Comparison of ENCODE assay signal across 1 cellular context in genomic region chr14:49641697-49642129, GRCh38.
TF ChIP-seq lines count a peak whose summit lies in the region.

No MANE protein-coding gene starts in this region.

TF ChIP-seq in HepG2, 621 proteins besides CTCF, POLR2A, EP300 and RAD21 (continued from another document and continues in another):
- no peak for TF ChIP-seq ARHGAP35 (CRISPR knock-in tag; IDR thresholded peaks at IDR 0.05; ENCODE audit: borderline replicate concordance)
- TF ChIP-seq ZBED4 (CRISPR knock-in tag; IDR thresholded peaks at IDR 0.05; ENCODE audit: borderline replicate concordance) = no peak
- TF ChIP-seq ZC3H4 (CRISPR knock-in tag; IDR thresholded peaks at IDR 0.05; ENCODE audit: borderline replicate concordance) = no peak
- TF ChIP-seq MXI1 (IDR thresholded peaks at IDR 0.05; ENCODE audit: borderline replicate concordance, low read depth, low read length) = peak; percentile 84; the same call in 1 of the 3 replicates
- peak; percentile 36; the same call in 1 of the 2 replicates for TF ChIP-seq YEATS2 (CRISPR knock-in tag; IDR thresholded peaks at IDR 0.05; ENCODE audit: borderline replicate concordance)
- TF ChIP-seq NFKB2 (CRISPR knock-in tag; IDR thresholded peaks at IDR 0.05; ENCODE audit: borderline replicate concordance) = no peak
- peak; percentile 80 for TF ChIP-seq RBM22 (optimal IDR thresholded peaks at IDR 0.05; ENCODE audit: low read length)
- no peak for TF ChIP-seq SNAPC2 (CRISPR knock-in tag; IDR thresholded peaks at IDR 0.05)
- TF ChIP-seq BHLHE40 (IDR thresholded peaks at IDR 0.05; ENCODE audit: low read length) = no peak
- peak; percentile 49; the same call in 1 of the 2 replicates for TF ChIP-seq GATAD1 (CRISPR knock-in tag; IDR thresholded peaks at IDR 0.05)
- 0 out of 2 replicates have a peak, but pooled peaks have one; percentile 76 for TF ChIP-seq ZNF224 (CRISPR knock-in tag; IDR thresholded peaks at IDR 0.05)
- no peak for TF ChIP-seq CBX1 (IDR thresholded peaks at IDR 0.05; ENCODE audit: low read depth)
- no peak for TF ChIP-seq ADNP (CRISPR knock-in tag; IDR thresholded peaks at IDR 0.05)
- TF ChIP-seq POLR2AphosphoS2 (IDR thresholded peaks at IDR 0.05; ENCODE audit: low read depth, low read length) = no peak
- TF ChIP-seq ZNF644 (CRISPR knock-in tag; IDR thresholded peaks at IDR 0.05; ENCODE audit: low read depth) = peak; percentile 73; the same call in 1 of the 2 replicates
- no peak for TF ChIP-seq RORA (CRISPR knock-in tag; IDR thresholded peaks at IDR 0.05)
- no peak for TF ChIP-seq ZBTB2 (CRISPR knock-in tag; IDR thresholded peaks at IDR 0.05; ENCODE audit: low read depth)
- no peak for TF ChIP-seq ZNF766 (CRISPR knock-in tag; IDR thresholded peaks at IDR 0.05; ENCODE audit: borderline replicate concordance)
- TF ChIP-seq MIXL1 (CRISPR knock-in tag; IDR thresholded peaks at IDR 0.05) = peak; percentile 88
- TF ChIP-seq CENPT (CRISPR knock-in tag; IDR thresholded peaks at IDR 0.05; ENCODE audit: low read depth) = no peak
- TF ChIP-seq ZNF639 (CRISPR knock-in tag; conservative IDR thresholded peaks at IDR 0.05) = no peak
- no peak for TF ChIP-seq HIC2 (CRISPR knock-in tag; IDR thresholded peaks at IDR 0.05; ENCODE audit: low read depth)
- TF ChIP-seq ZNF383 (CRISPR knock-in tag; IDR thresholded peaks at IDR 0.05; ENCODE audit: borderline replicate concordance) = no peak
- 0 out of 2 replicates have a peak, but pooled peaks have one; percentile 48 for TF ChIP-seq TOE1 (CRISPR knock-in tag; IDR thresholded peaks at IDR 0.05)
- peak; percentile 88 for TF ChIP-seq TARDBP (CRISPR knock-in tag; IDR thresholded peaks at IDR 0.05)
- no peak for TF ChIP-seq FOSL1 (CRISPR knock-in tag; IDR thresholded peaks at IDR 0.05; ENCODE audit: borderline replicate concordance)
- peak; percentile 86; the same call in 1 of the 2 replicates for TF ChIP-seq HMG20A (CRISPR knock-in tag; IDR thresholded peaks at IDR 0.05; ENCODE audit: borderline replicate concordance)
- no peak for TF ChIP-seq ZNF790 (CRISPR knock-in tag; IDR thresholded peaks at IDR 0.05; ENCODE audit: borderline replicate concordance)
- TF ChIP-seq ZXDC (CRISPR knock-in tag; IDR thresholded peaks at IDR 0.05) = no peak; the same call in 1 of the 2 replicates
- no peak for TF ChIP-seq ZKSCAN1 (IDR thresholded peaks at IDR 0.05; ENCODE audit: low read length)
- no peak for TF ChIP-seq FIP1L1 (IDR thresholded peaks at IDR 0.05; ENCODE audit: borderline replicate concordance, insufficient read depth, low read depth, low read length)
- TF ChIP-seq MXD1 (CRISPR knock-in tag; IDR thresholded peaks at IDR 0.05) = no peak
- TF ChIP-seq RNF219 (CRISPR knock-in tag; IDR thresholded peaks at IDR 0.05) = no peak
- TF ChIP-seq TBP (CRISPR knock-in tag; IDR thresholded peaks at IDR 0.05) = no peak
- TF ChIP-seq ZNF329 (CRISPR knock-in tag; IDR thresholded peaks at IDR 0.05; ENCODE audit: low read depth) = no peak
- no peak for TF ChIP-seq ZNF260 (CRISPR knock-in tag; IDR thresholded peaks at IDR 0.05; ENCODE audit: borderline replicate concordance, low read depth)
- no peak for TF ChIP-seq CENPX (CRISPR knock-in tag; IDR thresholded peaks at IDR 0.05)
- TF ChIP-seq MBNL3 (CRISPR knock-in tag; conservative IDR thresholded peaks at IDR 0.05) = no peak
- no peak for TF ChIP-seq KLF15 (CRISPR knock-in tag; IDR thresholded peaks at IDR 0.05; ENCODE audit: borderline replicate concordance)
- TF ChIP-seq MTA1 (CRISPR knock-in tag; IDR thresholded peaks at IDR 0.05; ENCODE audit: borderline replicate concordance) = no peak
- TF ChIP-seq ZNF775 (CRISPR knock-in tag; IDR thresholded peaks at IDR 0.05; ENCODE audit: borderline replicate concordance) = no peak
- TF ChIP-seq SP2 (CRISPR knock-in tag; IDR thresholded peaks at IDR 0.05) = no peak
- TF ChIP-seq ZSCAN31 (CRISPR knock-in tag; IDR thresholded peaks at IDR 0.05; ENCODE audit: low read depth) = no peak
- TF ChIP-seq KDM3A (CRISPR knock-in tag; IDR thresholded peaks at IDR 0.05; ENCODE audit: low read depth) = no peak
- TF ChIP-seq MED13 (CRISPR knock-in tag; IDR thresholded peaks at IDR 0.05) = no peak
- no peak for TF ChIP-seq TAF1 (CRISPR knock-in tag; IDR thresholded peaks at IDR 0.05)
- 0 out of 2 replicates have a peak, but pooled peaks have one; percentile 38 for TF ChIP-seq ZNF205 (CRISPR knock-in tag; IDR thresholded peaks at IDR 0.05)
- peak; percentile 46; the same call in 1 of the 2 replicates for TF ChIP-seq ZNF556 (CRISPR knock-in tag; IDR thresholded peaks at IDR 0.05; ENCODE audit: borderline replicate concordance)
- 0 out of 2 replicates have a peak, but pooled peaks have one; percentile 31 for TF ChIP-seq ZNF567 (CRISPR knock-in tag; IDR thresholded peaks at IDR 0.05; ENCODE audit: borderline replicate concordance)
- TF ChIP-seq CBX5 (CRISPR knock-in tag; IDR thresholded peaks at IDR 0.05; ENCODE audit: borderline replicate concordance) = peak; percentile 79; the same call in 1 of the 2 replicates
- no peak for TF ChIP-seq ZNF687 (CRISPR knock-in tag; IDR thresholded peaks at IDR 0.05)
- peak; percentile 88 for TF ChIP-seq GFI1 (CRISPR knock-in tag; IDR thresholded peaks at IDR 0.05; ENCODE audit: borderline replicate concordance)
